In genomic region chr11:130175898-130176297, GRCh38 we compare ENCODE assay signal across 31 cellular contexts. TPM values are rescaled to one million over a fixed set of nuclear protein-coding genes. Genes with fewer than 3 reads are reported as not detected.
"Had no signal": no experiment of that assay in that cellular context is flagged by ENCODE, and none has a peak within 500 bp of the region (broad histone marks: within the 10 kb centered on the region; RNA-seq: fewer than 3 reads in every experiment).

No MANE protein-coding gene starts in this region.

- ATAC-seq: activated naive CD4-positive, alpha-beta T cell treated with anti-CD3 and anti-CD28 coated beads, Interleukin-2, amount 50 U/mL, for 72 hours; foreskin keratinocyte; left lung; lower lobe of right lung; natural killer cell treated with Interleukin-12 subunit alpha and Interleukin-12 subunit beta and Interleukin-15 and Interleukin-18, amount 100 ng/mL, for 72 hours; pancreas; stimulated activated naive B cell treated with anti-CD40 and anti-IgM and Interleukin-4, amounts not matched to agents 10 μg/mL and 1 μg/mL and 100 μg/mL, for 72 hours had no signal

- H3K9me3 ChIP-seq: neutrophil, pancreas, prostate gland had no signal

- H3K4me1 Mint-ChIP-seq: activated CD4-positive, alpha-beta memory T cell treated with anti-CD3 and anti-CD28 coated beads, Interleukin-2, amount 10 ng/mL, durations not matched to agents 7 days and 5 days; activated CD4-positive, alpha-beta T cell treated with anti-CD3 and anti-CD28 coated beads, Interleukin-2, amount 10 ng/mL, durations not matched to agents 24 days and 14 days; central memory CD8-positive, alpha-beta T cell had no signal

- H3K36me3 ChIP-seq: breast epithelium, esophagus muscularis mucosa, left lung, lower lobe of right lung, neutrophil, pancreas, prostate gland, sigmoid colon, stomach, tibial artery, WERI-Rb-1 had no signal

- DNase-seq: activated CD4-positive, alpha-beta memory T cell treated with anti-CD3 and anti-CD28 coated beads, Interleukin-2, amount 10 ng/mL, durations not matched to agents 7 days and 5 days; activated CD4-positive, alpha-beta T cell treated with anti-CD3 and anti-CD28 coated beads, Interleukin-2, amount 10 ng/mL, durations not matched to agents 24 days and 14 days; activated CD4-positive, CD25-positive, alpha-beta regulatory T cell treated with anti-CD3 and anti-CD28 coated beads, Interleukin-2, amount 50 U/mL, for 72 hours; activated naive CD4-positive, alpha-beta T cell; activated T-cell treated with anti-CD3 and anti-CD28 coated beads, Interleukin-2, amount 50 U/mL, for 48 hours; effector CD4-positive, alpha-beta T cell; foreskin keratinocyte; left lung; lower lobe of right lung; mesendoderm; pancreas; retina; sigmoid colon; small intestine; stimulated activated CD4-positive, alpha-beta T cell treated with anti-CD3 and anti-CD28 coated beads, Interleukin-4, amount 100 ng/mL, for 4 hours; stimulated activated CD8-positive, alpha-beta memory T cell treated with anti-CD3 and anti-CD28 coated beads, Interleukin-4, amount 100 ng/mL, for 48 hours; stimulated activated naive B cell treated with anti-CD40 and anti-IgM and Interleukin-4, amounts not matched to agents 10 μg/mL and 1 μg/mL and 100 μg/mL, for 72 hours; stomach; T-helper 9 cell; tibial artery; WERI-Rb-1 had no signal

- H3K4me3 ChIP-seq: breast epithelium, esophagus muscularis mucosa, left lung, lower lobe of right lung, pancreas, prostate gland, sigmoid colon, stomach, tibial artery had no signal

- H3K4me1 ChIP-seq: sigmoid colon had no signal

- H3K27me3 Mint-ChIP-seq: activated CD4-positive, alpha-beta T cell treated with anti-CD3 and anti-CD28 coated beads, Interleukin-2, amount 10 ng/mL, durations not matched to agents 24 days and 14 days had no signal

- H3K27ac ChIP-seq: breast epithelium, esophagus muscularis mucosa, foreskin keratinocyte, left lung, lower lobe of right lung, neutrophil, pancreas, prostate gland, sigmoid colon, stomach, tibial artery, WERI-Rb-1 had no signal

- H3K27me3 ChIP-seq: breast epithelium, esophagus muscularis mucosa, foreskin keratinocyte, left lung, neutrophil, pancreas, sigmoid colon, stomach had no signal

- H3K4me3 Mint-ChIP-seq: activated CD4-positive, alpha-beta memory T cell treated with anti-CD3 and anti-CD28 coated beads, Interleukin-2, amount 10 ng/mL, durations not matched to agents 7 days and 5 days; activated CD4-positive, alpha-beta T cell treated with anti-CD3 and anti-CD28 coated beads, Interleukin-2, amount 10 ng/mL, durations not matched to agents 24 days and 14 days; central memory CD8-positive, alpha-beta T cell; dendritic cell treated with granulocyte-macrophage colony-stimulating factor and Interleukin-4, amounts not matched to agents 40 ng/mL and 50 ng/mL, for 4 days; natural killer cell treated with Interleukin-12 subunit alpha and Interleukin-12 subunit beta and Interleukin-15 and Interleukin-18, amount 100 ng/mL, for 72 hours; stimulated activated naive B cell treated with anti-CD40 and anti-IgM and Interleukin-4, amounts not matched to agents 10 μg/mL and 1 μg/mL and 100 μg/mL, for 72 hours; T-helper 1 cell treated with Interleukin-12 subunit alpha and Interleukin-12 subunit beta and Interleukin-4 antibody, amounts not matched to agents 30 μg/mL and 1 μg/mL, for 36 hours had no signal

- H3K9me3 Mint-ChIP-seq: natural killer cell treated with Interleukin-12 subunit alpha and Interleukin-12 subunit beta and Interleukin-15 and Interleukin-18, amount 100 ng/mL, for 72 hours had no signal

- H3K36me3 Mint-ChIP-seq: natural killer cell treated with Interleukin-12 subunit alpha and Interleukin-12 subunit beta and Interleukin-15 and Interleukin-18, amount 100 ng/mL, for 72 hours had no signal

- H3K27ac Mint-ChIP-seq: activated CD4-positive, alpha-beta memory T cell treated with anti-CD3 and anti-CD28 coated beads, Interleukin-2, amount 10 ng/mL, durations not matched to agents 7 days and 5 days; activated CD4-positive, alpha-beta T cell treated with anti-CD3 and anti-CD28 coated beads, Interleukin-2, amount 10 ng/mL, durations not matched to agents 24 days and 14 days; activated naive CD4-positive, alpha-beta T cell treated with anti-CD3 and anti-CD28 coated beads, Interleukin-2, amount 50 U/mL, for 72 hours; activated T-helper 2 cell treated with anti-CD3 and anti-CD28 coated beads, Interferon-gamma antibody, Interleukin-2, Interleukin-4, amounts not matched to agents 10 μg/mL and 5 μg/mL and 100 μg/mL, durations not matched to agents 14 hours and 24 hours and 36 hours; natural killer cell treated with Interleukin-12 subunit alpha and Interleukin-12 subunit beta and Interleukin-15 and Interleukin-18, amount 100 ng/mL, for 72 hours; stimulated activated naive B cell treated with anti-CD40 and anti-IgM and Interleukin-4, amounts not matched to agents 10 μg/mL and 1 μg/mL and 100 μg/mL, for 72 hours; T-helper 1 cell treated with Interleukin-12 subunit alpha and Interleukin-12 subunit beta and Interleukin-4 antibody, amounts not matched to agents 30 μg/mL and 1 μg/mL, for 36 hours had no signal

RNA-seq across cellular contexts. Expression of gene ST14, which starts 16.3 kb away (rescaled TPM):
- total RNA-seq: activated CD4-positive, alpha-beta memory T cell treated with anti-CD3 and anti-CD28 coated beads, Interleukin-2, amount 10 ng/mL, durations not matched to agents 7 days and 5 days; activated CD4-positive, alpha-beta T cell treated with anti-CD3 and anti-CD28 coated beads, Interleukin-2, amount 10 ng/mL, durations not matched to agents 24 days and 14 days had no signal
